12 cellular contexts compared by ENCODE assay signal in the genomic region with DNA sequence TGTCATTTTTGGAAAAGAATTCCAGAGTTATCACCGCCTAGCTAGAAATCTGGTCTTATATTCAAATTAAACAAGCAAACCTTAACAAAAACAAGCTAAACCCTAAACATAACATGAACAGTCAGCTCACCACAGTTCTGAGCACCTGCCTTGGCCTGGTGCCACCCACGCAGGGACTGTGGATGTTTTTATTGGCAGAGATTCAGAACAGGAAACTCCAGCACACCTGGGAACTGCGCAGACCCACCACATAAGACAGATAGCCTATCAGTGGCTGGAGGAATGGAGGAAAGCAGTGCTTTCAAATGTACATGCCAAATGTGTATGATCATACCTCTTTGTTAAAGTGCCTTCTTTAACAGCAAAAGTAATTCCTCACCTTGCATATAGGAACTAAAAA. TPM values are rescaled to one million over a fixed set of nuclear protein-coding genes. Genes with fewer than 3 reads are reported as not detected.
DNase-seq lines count a peak whose midpoint lies in the region; ATAC-seq and TF ChIP-seq lines count a peak whose summit lies in the region.
"Had no signal": no experiment of that assay in that cellular context is flagged by ENCODE, and none has a peak within 500 bp of the region (broad histone marks: within the 10 kb centered on the region; RNA-seq: fewer than 3 reads in every experiment).

No MANE protein-coding gene starts in this region.

- H3K4me1 ChIP-seq in CD4-positive, CD25-positive, alpha-beta regulatory T cell (ENCODE audit: control insufficient read depth, insufficient read depth, low read length, poor library complexity, severe bottlenecking), result peaks cover 25% of the 10 kb centered on the region
- 0 out of 2 replicates have a peak, but pooled peaks cover 7% of the 10 kb centered on the region for H3K4me1 ChIP-seq in MM.1S (ENCODE audit: low read length)
- H3K4me1 ChIP-seq: sigmoid colon had no signal

- peak overlapping the region; percentile 26 for H3K4me2 ChIP-seq in MM.1S (ENCODE audit: low read depth, low read length)
- H3K4me2 ChIP-seq: BLaER1 treated with 17β-estradiol and CSF1 and Interleukin-3, amounts not matched to agents 10 nM and 100 nM had no signal

- peak; percentile 43 to 81 (median 73) for DNase-seq in CD4-positive, CD25-positive, alpha-beta regulatory T cell
- peak; percentile 53 for DNase-seq in MM.1S
- peak; percentile 23 for DNase-seq in activated CD4-positive, CD25-positive, alpha-beta regulatory T cell treated with anti-CD3 and anti-CD28 coated beads, Interleukin-2, amount 50 U/mL, for 16 hours (ENCODE audit: low read depth, low spot score)
- DNase-seq in iPS-NIHi11 (ENCODE audit: low spot score), result peak; percentile 46
- no peak for DNase-seq in foreskin fibroblast
- DNase-seq in SK-N-DZ (ENCODE audit: low spot score), result no peak
- DNase-seq: sigmoid colon, trophoblast cell had no signal

- H3K27ac ChIP-seq in CD4-positive, CD25-positive, alpha-beta regulatory T cell (ENCODE audit: insufficient read depth, low read length, poor library complexity, severe bottlenecking), result peak overlapping the region; percentile 68
- peak overlapping the region; percentile 41; the same call in 1 of the 2 replicates for H3K27ac ChIP-seq in MM.1S (ENCODE audit: low read length)
- H3K27ac ChIP-seq: BLaER1 treated with 17β-estradiol and CSF1 and Interleukin-3, amounts not matched to agents 10 nM and 100 nM; sigmoid colon had no signal

- peak overlapping the region; percentile 23 to 71 (median 66) for H3K4me3 Mint-ChIP-seq in CD4-positive, CD25-positive, alpha-beta regulatory T cell

- H3K9me2 ChIP-seq in MM.1S (replicated peaks; ENCODE audit: insufficient read depth, low read length), result no peaks in the 10 kb centered on the region

- H4K20me1 ChIP-seq in MM.1S (ENCODE audit: insufficient read depth, low read length), result no peaks in the 10 kb centered on the region

- TF ChIP-seq CTCF in MM.1S (IDR thresholded peaks at IDR 0.05; ENCODE audit: low read length) (no peak), foreskin fibroblast (IDR thresholded peaks at IDR 0.05; ENCODE audit: low read depth, low read length) (no peak)

- peaks cover 21 to 59% (median 45%) of the 10 kb centered on the region in 4 donors for H3K4me1 Mint-ChIP-seq in CD4-positive, CD25-positive, alpha-beta regulatory T cell

- H3K27ac Mint-ChIP-seq in CD4-positive, CD25-positive, alpha-beta regulatory T cell, result peak overlapping the region; percentile 87 to 95 (median 91)

- H2AFZ ChIP-seq in MM.1S (ENCODE audit: low read length), result no peak overlapping the region

- H3F3A ChIP-seq in MM.1S (ENCODE audit: insufficient read depth, low read length), result no peaks in the 10 kb centered on the region

- no peaks in the 10 kb centered on the region for H3K36me3 ChIP-seq in CD4-positive, CD25-positive, alpha-beta regulatory T cell (ENCODE audit: control insufficient read depth, insufficient read depth, low read length)
- no peaks in the 10 kb centered on the region for H3K36me3 ChIP-seq in MM.1S (replicated peaks; ENCODE audit: insufficient read depth, low read length)
- H3K36me3 ChIP-seq: sigmoid colon had no signal

- ATAC-seq in CD4-positive, CD25-positive, alpha-beta regulatory T cell (ENCODE audit: low read depth in 2 of 2), result peak; percentile 98
- ATAC-seq in HG02852 (IDR thresholded peaks at IDR 0.05; ENCODE audit: unreplicated experiment), result no peak
- ATAC-seq in GM19395 (IDR thresholded peaks at IDR 0.05; ENCODE audit: unreplicated experiment), result no peak

- no peaks in the 10 kb centered on the region for H3K27me3 Mint-ChIP-seq in CD4-positive, CD25-positive, alpha-beta regulatory T cell

- H3K4me3 ChIP-seq in CD4-positive, CD25-positive, alpha-beta regulatory T cell (ENCODE audit: low read depth, low read length), result peak overlapping the region; percentile 35
- H3K4me3 ChIP-seq in MM.1S (ENCODE audit: low read length) (no peak overlapping the region), foreskin fibroblast (ENCODE audit: low read depth in 1 of 2, low read length in 2 of 2) (no peak overlapping the region)
- H3K4me3 ChIP-seq: BLaER1 treated with 17β-estradiol and CSF1 and Interleukin-3, amounts not matched to agents 10 nM and 100 nM; sigmoid colon had no signal

- H3K36me3 Mint-ChIP-seq in CD4-positive, CD25-positive, alpha-beta regulatory T cell, result peaks cover 2% of the 10 kb centered on the region

- H3K27me3 ChIP-seq in CD4-positive, CD25-positive, alpha-beta regulatory T cell (ENCODE audit: control insufficient read depth, insufficient read depth, low read length), result no peaks in the 10 kb centered on the region
- H3K27me3 ChIP-seq in MM.1S (replicated peaks; ENCODE audit: insufficient read depth, low read length), result no peaks in the 10 kb centered on the region
- H3K27me3 ChIP-seq: BLaER1 treated with 17β-estradiol and CSF1 and Interleukin-3, amounts not matched to agents 10 nM and 100 nM; sigmoid colon had no signal

- peaks cover 14% of the 10 kb centered on the region; the same call in 1 of the 2 replicates for H3K79me2 ChIP-seq in MM.1S (ENCODE audit: low read length)

- H3K9ac ChIP-seq in MM.1S (ENCODE audit: low read length), result no peak overlapping the region
- H3K9ac ChIP-seq: BLaER1 treated with 17β-estradiol and CSF1 and Interleukin-3, amounts not matched to agents 10 nM and 100 nM had no signal

- no peaks in the 10 kb centered on the region for H3K9me3 ChIP-seq in CD4-positive, CD25-positive, alpha-beta regulatory T cell (ENCODE audit: control insufficient read depth in 2 of 2, low read length in 2 of 2)
- no peaks in the 10 kb centered on the region for H3K9me3 ChIP-seq in MM.1S (replicated peaks; ENCODE audit: insufficient read depth, low read length)
- H3K9me3 ChIP-seq: sigmoid colon had no signal

- peaks cover 0 to 4% (median 0%) of the 10 kb centered on the region in 7 donors for H3K9me3 Mint-ChIP-seq in CD4-positive, CD25-positive, alpha-beta regulatory T cell

RNA-seq across cellular contexts. Expression of a gene that starts 8.9 kb away (rescaled TPM):
- total RNA-seq in CD4-positive, CD25-positive, alpha-beta regulatory T cell, result 24.4 TPM
- 10 to 100 TPM; 31.3 to 39.3 (median 32.6) TPM for polyA plus RNA-seq in CD4-positive, CD25-positive, alpha-beta regulatory T cell
- 36.8 and 38.1 TPM in 2 replicates for polyA plus RNA-seq in SK-N-DZ (2014; cell fraction: cytosol; rRNA removed)
- 18.9 and 19.9 TPM in 2 replicates for polyA plus RNA-seq in SK-N-DZ (2014; cell fraction: nucleus; rRNA removed)
- total RNA-seq: RPMI7951 had no signal

Comparison
In these comparisons a context has a peak if more than half of its experiments do, and no peak if none do; other contexts are left out.
1. ATAC-seq: peak in CD4-positive, CD25-positive, alpha-beta regulatory T cell (2 of 2); none in HG02852 (single experiment) and GM19395 (single experiment).
2. DNase-seq: peak in CD4-positive, CD25-positive, alpha-beta regulatory T cell (3 of 3), MM.1S (single experiment), activated CD4-positive, CD25-positive, alpha-beta regulatory T cell treated with anti-CD3 and anti-CD28 coated beads, Interleukin-2, amount 50 U/mL, for 16 hours (single experiment) and iPS-NIHi11 (single experiment); none in foreskin fibroblast (0 of 2) and SK-N-DZ (single experiment).